In the genomic region with DNA sequence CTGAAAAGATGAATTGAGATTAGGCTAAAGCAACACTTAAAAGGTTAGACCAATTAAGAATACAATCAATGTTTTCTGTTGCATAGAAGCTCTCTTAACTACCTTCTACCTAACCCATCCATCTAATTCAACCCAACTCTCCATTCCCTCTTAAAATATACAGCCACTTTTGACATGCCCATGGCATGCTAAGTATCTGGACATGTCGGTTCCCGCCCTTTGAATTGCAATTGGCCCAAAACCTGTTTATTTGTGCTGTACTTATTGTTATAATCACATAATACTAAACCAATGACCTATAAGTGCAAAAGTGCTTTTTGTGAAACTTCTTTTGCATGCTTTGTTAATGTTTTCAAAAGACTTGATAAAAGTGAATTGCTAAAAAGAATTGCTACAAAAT, we compare ENCODE assay signal across 23 cellular contexts. TPM values are rescaled to one million over a fixed set of nuclear protein-coding genes. Genes with fewer than 3 reads are reported as not detected.
DNase-seq lines count a peak whose midpoint lies in the region; FAIRE-seq and TF ChIP-seq lines count a peak whose summit lies in the region.
"Had no signal": no experiment of that assay in that cellular context is flagged by ENCODE, and none has a peak within 500 bp of the region (broad histone marks: within the 10 kb centered on the region; RNA-seq: fewer than 3 reads in every experiment).

No MANE protein-coding gene starts in this region.

- H3K27me3 ChIP-seq in keratinocyte (ENCODE audit: control insufficient read depth, extremely low read depth, insufficient read depth, low read length) = no peaks in the 10 kb centered on the region
- H3K27me3 ChIP-seq: BLaER1 treated with 17β-estradiol and CSF1 and Interleukin-3, amounts not matched to agents 10 nM and 100 nM had no signal

- no peak overlapping the region for H3K9ac ChIP-seq in keratinocyte (ENCODE audit: control insufficient read depth, extremely low read depth, insufficient read depth, low read length)
- H3K9ac ChIP-seq: BLaER1 treated with 17β-estradiol and CSF1 and Interleukin-3, amounts not matched to agents 10 nM and 100 nM had no signal

- no peaks in the 10 kb centered on the region for H4K20me1 ChIP-seq in keratinocyte (ENCODE audit: control insufficient read depth, extremely low read depth, insufficient read depth, low read length)
- H4K20me1 ChIP-seq: BLaER1 treated with 17β-estradiol and CSF1 and Interleukin-3, amounts not matched to agents 10 nM and 100 nM had no signal

- peak overlapping the region; percentile 45 for H3K4me2 ChIP-seq in keratinocyte (ENCODE audit: control insufficient read depth, extremely low read depth, insufficient read depth, low read depth, low read length)
- H3K4me2 ChIP-seq: BLaER1 treated with 17β-estradiol and CSF1 and Interleukin-3, amounts not matched to agents 10 nM and 100 nM; PC-9 had no signal

- no peaks in the 10 kb centered on the region for H3K79me2 ChIP-seq in keratinocyte (ENCODE audit: control insufficient read depth, insufficient read depth, low read length)

- intact Hi-C loops in posterior cingulate gyrus (cut with DNase I) = no loop called here

- peak overlapping the region; percentile 49 for H2AFZ ChIP-seq in keratinocyte (ENCODE audit: control insufficient read depth, low read length)
- H2AFZ ChIP-seq: PC-9 had no signal

- no peak overlapping the region for H3K27ac ChIP-seq in keratinocyte (ENCODE audit: control insufficient read depth, insufficient read depth, low read length)
- H3K27ac ChIP-seq: BLaER1 treated with 17β-estradiol and CSF1 and Interleukin-3, amounts not matched to agents 10 nM and 100 nM; PC-9; SK-N-MC had no signal

- dilution Hi-C loops in keratinocyte (cut with MboI; ENCODE audit: extremely low pct_ligation_motif_present, low sequenced_read_pairs) = no loop called here

- in situ Hi-C loops in GM13976 (cut with MboI; ENCODE audit: low sequenced_read_pairs, unreplicated experiment) = no loop called here

- peaks cover 22% of the 10 kb centered on the region for H3K4me1 ChIP-seq in keratinocyte (ENCODE audit: control insufficient read depth, extremely low read depth, insufficient read depth, low read length)

- no peak for FAIRE-seq in keratinocyte (lab: Jason Lieb, UNC)
- FAIRE-seq: GM19239 had no signal

- no peaks in the 10 kb centered on the region for H3K9me1 ChIP-seq in keratinocyte (ENCODE audit: control insufficient read depth, extremely low read depth, insufficient read depth, low read length)

- no peaks in the 10 kb centered on the region for H3K36me3 ChIP-seq in keratinocyte (ENCODE audit: control insufficient read depth in 2 of 2, extremely low read depth in 1 of 2, insufficient read depth in 2 of 2, low read length in 2 of 2)
- H3K36me3 ChIP-seq: BLaER1 treated with 17β-estradiol and CSF1 and Interleukin-3, amounts not matched to agents 10 nM and 100 nM had no signal

- peak overlapping the region in 1 of 3 experiments; percentile 27 for H3K4me3 ChIP-seq in keratinocyte (ENCODE audit: control insufficient read depth in 2 of 3, extremely low read depth in 1 of 3, insufficient read depth in 2 of 3, low read depth in 1 of 3, low read length in 3 of 3)
- H3K4me3 ChIP-seq: BLaER1 treated with 17β-estradiol and CSF1 and Interleukin-3, amounts not matched to agents 10 nM and 100 nM; PC-9; SK-N-MC had no signal

- DNase-seq in NCI-H748 (lab: John Stamatoyannopoulos, UW; ENCODE audit: unreplicated experiment) (peak; percentile 36), NCI-H748 treated with DMSO at 0.1 percent for 48 hours (lab: John Stamatoyannopoulos, UW) (no peak), NCI-H1436 (lab: John Stamatoyannopoulos, UW) (peak; percentile 37), NCI-H345 treated with DMSO at 0.1 percent for 48 hours (lab: John Stamatoyannopoulos, UW; ENCODE audit: unreplicated experiment) (peak; percentile 28), keratinocyte (ENCODE audit: low read depth, low spot score) (no peak), NCI-H2171 (lab: John Stamatoyannopoulos, UW) (no peak), GM13976 (ENCODE audit: low spot score) (no peak), posterior cingulate gyrus (no peak)
- DNase-seq: 8988T; CD8-positive, alpha-beta memory T cell; EL; GF-D8; NCI-H1694; NCI-H226; NCI-H524 treated with DMSO at 0.1 percent for 48 hours; PC-9; RPMI8226; SHP77 treated with DMSO at 0.1 percent for 48 hours; SW 1271; T-helper 17 cell had no signal

- H3K9me3 ChIP-seq in keratinocyte (ENCODE audit: control insufficient read depth, low read depth, low read length) = no peaks in the 10 kb centered on the region

- TF ChIP-seq CTCF in keratinocyte (optimal IDR thresholded peaks at IDR 0.05 in 1 of 3, IDR thresholded peaks at IDR 0.05 in 1 of 3, conservative IDR thresholded peaks at IDR 0.05 in 1 of 3; ENCODE audit: extremely low read depth in 1 of 3, insufficient read depth in 2 of 3, low read length in 3 of 3) = no peak
- TF ChIP-seq CTCF in GM13976 (IDR thresholded peaks at IDR 0.05; ENCODE audit: borderline replicate concordance, control extremely low read depth, extremely low read depth, insufficient read depth, missing control alignments) = no peak

RNA-seq across cellular contexts. Expression of a gene that starts 37.6 kb away (rescaled TPM):
- polyA plus RNA-seq in keratinocyte = 16.2 to 26.1 TPM (median 22.2 TPM) in 3 replicates
- polyA plus RNA-seq in keratinocyte (2011; ENCODE audit: low read depth) = 94.4 TPM
- 15.9 and 18.4 TPM in 2 replicates for polyA plus RNA-seq in keratinocyte (2011; cell fraction: cytosol; rRNA removed)
- 36.4 and 43.4 TPM in 2 replicates for polyA plus RNA-seq in keratinocyte (2011; cell fraction: nucleus; rRNA removed)
- 13.3 and 45.4 TPM in 2 replicates for polyA plus RNA-seq in keratinocyte (2012; ENCODE audit: low replicate concordance)
- 6.3 to 24.5 TPM (median 14.3 TPM) in 3 replicates for polyA minus RNA-seq in keratinocyte
- polyA minus RNA-seq in keratinocyte (2011; cell fraction: cytosol; rRNA and poly(A)+ RNA removed) = 14.8 TPM
- polyA minus RNA-seq in keratinocyte (2011; cell fraction: nucleus; rRNA and poly(A)+ RNA removed) = 14.1 and 23.2 TPM in 2 replicates

RNA-seq across cellular contexts. Expression of a gene that starts 56.9 kb away (rescaled TPM):
- polyA plus RNA-seq in keratinocyte = 114 to 160 TPM (median 123 TPM) in 3 replicates
- polyA plus RNA-seq in keratinocyte (2011; ENCODE audit: low read depth) = 16.9 TPM
- 159 and 285 TPM in 2 replicates for polyA plus RNA-seq in keratinocyte (2011; cell fraction: cytosol; rRNA removed)
- polyA plus RNA-seq in keratinocyte (2011; cell fraction: nucleus; rRNA removed) = 40.4 and 50.7 TPM in 2 replicates
- polyA plus RNA-seq in keratinocyte (2012; ENCODE audit: low replicate concordance) = 33.3 and 120 TPM in 2 replicates
- 6.0 to 46.7 TPM (median 32.0 TPM) in 3 replicates for polyA minus RNA-seq in keratinocyte
- polyA minus RNA-seq in keratinocyte (2011; cell fraction: cytosol; rRNA and poly(A)+ RNA removed) = 82.7 TPM
- polyA minus RNA-seq in keratinocyte (2011; cell fraction: nucleus; rRNA and poly(A)+ RNA removed) = 12.0 and 18.7 TPM in 2 replicates

Comparison
In these comparisons a context has a peak if more than half of its experiments do, and no peak if none do; other contexts are left out.
1. DNase-seq: peak in NCI-H748 (single experiment), NCI-H1436 (single experiment) and NCI-H345 treated with DMSO at 0.1 percent for 48 hours (single experiment); none in NCI-H748 treated with DMSO at 0.1 percent for 48 hours (single experiment), keratinocyte (single experiment), NCI-H2171 (single experiment), GM13976 (single experiment) and posterior cingulate gyrus (0 of 10).